Comparison of ENCODE assay signal across 17 cellular contexts in genomic region chr18:10792181-10792580, GRCh38.
"Had no signal": no experiment of that assay in that cellular context is flagged by ENCODE, and none has a peak within 500 bp of the region (broad histone marks: within the 10 kb centered on the region; RNA-seq: fewer than 3 reads in every experiment).

No MANE protein-coding gene starts in this region.

- H3K4me3 ChIP-seq: gastroesophageal sphincter, lower lobe of right lung, prostate gland, skin epidermis, tibial nerve had no signal

- ATAC-seq: activated T-cell treated with anti-CD3 and anti-CD28 coated beads, Interleukin-2, amount 50 U/mL, for 72 hours; gastroesophageal sphincter; left colon; lower lobe of right lung; right cardiac atrium had no signal

- DNase-seq: activated CD4-positive, alpha-beta T cell treated with anti-CD3 and anti-CD28 coated beads, Interleukin-2, amount 10 ng/mL, durations not matched to agents 7 days and 5 days; activated CD8-positive, alpha-beta memory T cell treated with anti-CD3 and anti-CD28 coated beads, Interleukin-2, amount 50 U/mL, for 48 hours; activated naive CD8-positive, alpha-beta T cell treated with anti-CD3 and anti-CD28 coated beads, Interleukin-2, amount 10 ng/mL, durations not matched to agents 7 days and 5 days; activated T-cell treated with anti-CD3 and anti-CD28 coated beads, Interleukin-2, amount 50 U/mL, for 72 hours; aorta; effector CD8-positive, alpha-beta T cell; left colon; lower lobe of right lung; right cardiac atrium; stimulated activated CD4-positive, alpha-beta T cell treated with anti-CD3 and anti-CD28 coated beads, Interleukin-15, amount 100 ng/mL, for 24 hours; stimulated activated CD4-positive, alpha-beta T cell treated with anti-CD3 and anti-CD28 coated beads, Interleukin-4, amount 100 ng/mL, for 1 hour; stimulated activated naive CD4-positive, alpha-beta T cell; substantia nigra had no signal
